20 cellular contexts compared by ENCODE assay signal in genomic region chr19:10021863-10022262, GRCh38. TPM values are rescaled to one million over a fixed set of nuclear protein-coding genes. Genes with fewer than 3 reads are reported as not detected.
DNase-seq lines count a peak whose midpoint lies in the region; ATAC-seq, FAIRE-seq and TF ChIP-seq lines count a peak whose summit lies in the region.
"Had no signal": no experiment of that assay in that cellular context is flagged by ENCODE, and none has a peak within 500 bp of the region (broad histone marks: within the 10 kb centered on the region; RNA-seq: fewer than 3 reads in every experiment).

No MANE protein-coding gene starts in this region.

- H3K9me1 ChIP-seq in K562 (ENCODE audit: control insufficient read depth, insufficient read depth, low read length): no peaks in the 10 kb centered on the region

- peaks cover 21% of the 10 kb centered on the region for H3K27me3 Mint-ChIP-seq in neural progenitor cell (ENCODE audit: insufficient read depth, low read depth)
- peaks cover 5 to 19% (median 11%) of the 10 kb centered on the region in 5 donors for H3K27me3 Mint-ChIP-seq in naive thymus-derived CD8-positive, alpha-beta T cell

- H2AFZ ChIP-seq in K562 (ENCODE audit: low read depth, low read length) (no peak overlapping the region), neural progenitor cell (replicated peaks) (no peak overlapping the region)

- no peaks in the 10 kb centered on the region for H3K36me3 Mint-ChIP-seq in neural progenitor cell
- H3K36me3 Mint-ChIP-seq in naive thymus-derived CD8-positive, alpha-beta T cell: no peaks in the 10 kb centered on the region
- H3K36me3 Mint-ChIP-seq: CD4-positive, alpha-beta memory T cell had no signal

- in situ Hi-C loops in K562 (cut with MboI): loop anchor here (10.0 kb wide), 1 partner anchor 87 kb away; the partner anchor contains the start of gene OLFM2

- H3K9me3 Mint-ChIP-seq in neural progenitor cell: no peaks in the 10 kb centered on the region
- no peaks in the 10 kb centered on the region for H3K9me3 Mint-ChIP-seq in naive thymus-derived CD8-positive, alpha-beta T cell

- no peak for FAIRE-seq in A549 (lab: Jason Lieb, UNC)
- FAIRE-seq in K562 (lab: Jason Lieb, UNC): no peak
- FAIRE-seq: GM12892 had no signal

- H3K4me3 ChIP-seq in A549 (no peak overlapping the region), K562 (no peak overlapping the region), neural progenitor cell (no peak overlapping the region)

- BruUV-seq in K562 (replicated peaks; lab: Mats Ljungman, UMichigan): no TSS peak

- ATAC-seq in A549: no peak
- ATAC-seq in K562: no peak
- no peak for ATAC-seq in naive thymus-derived CD8-positive, alpha-beta T cell
- no peak for ATAC-seq in GM19455 (IDR thresholded peaks at IDR 0.05; ENCODE audit: unreplicated experiment)
- ATAC-seq: HCT116 had no signal

- H3K9ac ChIP-seq in K562 (ENCODE audit: insufficient read depth in 1 of 2, low read depth in 2 of 2, low read length in 2 of 2) (no peak overlapping the region), neural progenitor cell (no peak overlapping the region)

- CTCF ChIA-PET in A549 (lab: Yijun Ruan, JAX): interaction anchor here (1.0 to 3.8 kb wide), 5 partner anchors 9 to 91 kb away, joined by 3 to 17 read pairs (median 5); partner anchors contain the start of gene RDH8
- CTCF ChIA-PET in K562 (lab: Yijun Ruan, JAX; ENCODE audit: low intra/inter-chr PET ratio): no interaction called here

- no peaks in the 10 kb centered on the region; the same call in 1 of the 2 replicates for H4K20me1 ChIP-seq in K562 (replicated peaks; ENCODE audit: control insufficient read depth, insufficient read depth, low read length)
- H4K20me1 ChIP-seq in neural progenitor cell (ENCODE audit: low read depth): no peaks in the 10 kb centered on the region

- H3K9me3 ChIP-seq in A549: no peaks in the 10 kb centered on the region
- no peaks in the 10 kb centered on the region for H3K9me3 ChIP-seq in K562 (replicated peaks; ENCODE audit: control insufficient read depth, insufficient read depth, low read depth, low read length)
- H3K9me3 ChIP-seq in neural progenitor cell (ENCODE audit: low read depth): no peaks in the 10 kb centered on the region
- H3K9me3 ChIP-seq: BE2C had no signal

- TF ChIP-seq POLR2A in A549 (IDR thresholded peaks at IDR 0.05; ENCODE audit: low read length) (no peak), K562 (conservative IDR thresholded peaks at IDR 0.05) (no peak)

- H3K79me2 ChIP-seq in K562 (ENCODE audit: control insufficient read depth, insufficient read depth, low read length) (no peaks in the 10 kb centered on the region), neural progenitor cell (ENCODE audit: low read depth) (no peaks in the 10 kb centered on the region)

- no peak overlapping the region for H3K27ac ChIP-seq in A549
- H3K27ac ChIP-seq in K562 (ENCODE audit: extremely low read depth, low read depth, low read length): no peak overlapping the region
- no peak overlapping the region for H3K27ac ChIP-seq in neural progenitor cell
- H3K27ac ChIP-seq: C4-2B had no signal

- intact Hi-C loops in K562 (cut with micrococcal nuclease): no loop called here

- no peaks in the 10 kb centered on the region for H3K4me1 Mint-ChIP-seq in neural progenitor cell
- peaks cover 0 to 4% (median 2%) of the 10 kb centered on the region in 4 donors for H3K4me1 Mint-ChIP-seq in naive thymus-derived CD8-positive, alpha-beta T cell
- H3K4me1 Mint-ChIP-seq: CD4-positive, alpha-beta memory T cell had no signal

- H3K36me3 ChIP-seq in K562 (ENCODE audit: control insufficient read depth, insufficient read depth, low read length) (no peaks in the 10 kb centered on the region), neural progenitor cell (no peaks in the 10 kb centered on the region)
- H3K36me3 ChIP-seq: BE2C had no signal

- H3K4me3 Mint-ChIP-seq in neural progenitor cell: no peak overlapping the region
- H3K4me3 Mint-ChIP-seq in naive thymus-derived CD8-positive, alpha-beta T cell: no peak overlapping the region
- H3K4me3 Mint-ChIP-seq: CD4-positive, alpha-beta memory T cell had no signal

- no peak for DNase-seq in A549 (ENCODE audit: low read depth in 1 of 2, low spot score in 1 of 2)
- peak; percentile 30 for DNase-seq in ELR (ENCODE audit: low read depth)
- no peak for DNase-seq in K562 (ENCODE audit: extremely low read depth in 1 of 4, low spot score in 3 of 4)
- DNase-seq in neural progenitor cell (ENCODE audit: low spot score): no peak
- DNase-seq in naive thymus-derived CD8-positive, alpha-beta T cell: no peak
- DNase-seq in SKM-1 treated with dmso at 0.1 percent for 144 hours (lab: John Stamatoyannopoulos, UW; ENCODE audit: unreplicated experiment): no peak
- no peak for DNase-seq in NCI-H2196 (lab: John Stamatoyannopoulos, UW; ENCODE audit: unreplicated experiment)
- DNase-seq: BE2C; CD4-positive, alpha-beta memory T cell; DMS79; EL; GDM1; KBM-7 had no signal

- H3K4me2 ChIP-seq in A549: no peak overlapping the region
- no peak overlapping the region for H3K4me2 ChIP-seq in K562 (ENCODE audit: insufficient read depth, low read length)
- H3K4me2 ChIP-seq in neural progenitor cell: no peak overlapping the region

- H3F3A ChIP-seq in neural progenitor cell (ENCODE audit: low read depth): no peaks in the 10 kb centered on the region

- POLR2A ChIA-PET in A549 (lab: Yijun Ruan, JAX) (no interaction called here), K562 (lab: Yijun Ruan, JAX) (no interaction called here)
- POLR2A ChIA-PET in naive thymus-derived CD8-positive, alpha-beta T cell (lab: Charles Lee): interaction anchor here (0.7 kb wide), 1 partner anchor 14 kb away, joined by 3 read pairs; no protein-coding TSS in a partner anchor

- TF ChIP-seq EP300 in A549 (IDR thresholded peaks at IDR 0.05) (no peak), K562 (IDR thresholded peaks at IDR 0.05; ENCODE audit: low read length) (no peak)

- H3K27ac Mint-ChIP-seq in neural progenitor cell: peak overlapping the region; percentile 4
- H3K27ac Mint-ChIP-seq in naive thymus-derived CD8-positive, alpha-beta T cell: no peak overlapping the region

- 75% methylated on average over 2 of the region's 2 CpGs for whole genome bisulfite sequencing in A549 (ENCODE audit: missing lambda C conversion rate)
- WGBS in K562 (ENCODE audit: insufficient coverage, low coverage, missing lambda C conversion rate): 7% methylated on average over 2 of the region's 2 CpGs

- TF ChIP-seq RAD21 in A549 (conservative IDR thresholded peaks at IDR 0.05 in 1 of 2, IDR thresholded peaks at IDR 0.05 in 1 of 2): no peak
- TF ChIP-seq RAD21 in K562 (CRISPR knock-in tag; conservative IDR thresholded peaks at IDR 0.05 in 1 of 2, IDR thresholded peaks at IDR 0.05 in 1 of 2): no peak

- TF ChIP-seq CTCF in A549 (IDR thresholded peaks at IDR 0.05) (no peak), K562 (IDR thresholded peaks at IDR 0.05 in 2 of 3, conservative IDR thresholded peaks at IDR 0.05 in 1 of 3; ENCODE audit: insufficient read depth in 2 of 3, low read depth in 1 of 3, low read length in 3 of 3) (no peak), neural progenitor cell (IDR thresholded peaks at IDR 0.05) (no peak)

- peaks cover under 1% of the 10 kb centered on the region; the same call in 2 of the 3 replicates for H3K4me1 ChIP-seq in A549
- peaks cover 0 to 4% of the 10 kb centered on the region in 2 experiments; a peak in 1 of 5 replicates for H3K4me1 ChIP-seq in K562 (replicated peaks in 1 of 2; ENCODE audit: control insufficient read depth in 2 of 2, insufficient read depth in 2 of 2, low read length in 2 of 2)
- H3K4me1 ChIP-seq in neural progenitor cell: no peaks in the 10 kb centered on the region
- H3K4me1 ChIP-seq: BE2C had no signal

- peaks cover 17 to 40% of the 10 kb centered on the region in 2 experiments; a peak in 4 of 5 replicates for H3K27me3 ChIP-seq in K562 (ENCODE audit: control insufficient read depth in 2 of 2, insufficient read depth in 2 of 2, low read length in 2 of 2)
- peaks cover 7% of the 10 kb centered on the region for H3K27me3 ChIP-seq in neural progenitor cell

RNA-seq across cellular contexts. Expression of gene RDH8, which starts 8.6 kb away (rescaled TPM):
- polyA plus RNA-seq in A549 (2011; rRNA removed): not detected in 2 replicates
- not detected in 2 replicates for polyA plus RNA-seq in A549 (2012; cell fraction: cytosol; rRNA removed)
- polyA plus RNA-seq in A549 (2012; cell fraction: nucleus; rRNA removed): not detected in 2 replicates
- polyA plus RNA-seq in A549 (2017; fragmentation: RNase III; extraction: RNeasy Plus Mini Kit Qiagen cat#74134 plus additional on column Dnase treatment): 0.05 TPM in 1 of 3 replicates, not detected in the others
- polyA minus RNA-seq in A549 (2011; rRNA and poly(A)+ RNA removed): not detected in 2 replicates
- total RNA-seq in K562 (2011; cell fraction: chromatin; rRNA removed; ENCODE audit: low replicate concordance): not detected in 2 replicates
- total RNA-seq in K562 (2011; cell fraction: nucleolus; rRNA removed): not detected in 2 replicates
- not detected in 2 replicates for total RNA-seq in K562 (2011; cell fraction: nucleoplasm; rRNA removed)
- total RNA-seq in K562 (2014; rRNA removed): not detected in 2 replicates
- total RNA-seq in K562 (2014; rRNA removed; fragmentation: Illumina TruSeq; extraction: Trizol): not detected in 2 replicates
- total RNA-seq in K562 (2015; rRNA removed; fragmentation: Illumina TruSeq; extraction: Trizol): not detected in 2 replicates
- total RNA-seq in K562 (2021): not detected in 2 replicates
- polyA plus RNA-seq in K562 (2011; rRNA removed): not detected in 2 replicates
- polyA plus RNA-seq in K562 (2011; cell fraction: cytosol; rRNA removed): not detected in 2 replicates
- polyA plus RNA-seq in K562 (2011; cell fraction: nucleus; rRNA removed): not detected in 2 replicates
- not detected in 2 replicates for polyA plus RNA-seq in K562 (2012)
- polyA plus RNA-seq in K562 (2014; fragmentation: Illumina TruSeq; extraction: Trizol): not detected in 2 replicates
- polyA plus RNA-seq in K562 (2014; fragmentation: Nextera tagmentation; extraction: Ambion mirVana): not detected
- not detected in 2 replicates for polyA plus RNA-seq in K562 (2014; rRNA removed)
- not detected in 2 replicates for polyA minus RNA-seq in K562 (2011; rRNA and poly(A)+ RNA removed)
- not detected in 2 replicates for polyA minus RNA-seq in K562 (2011; cell fraction: cytosol; rRNA and poly(A)+ RNA removed)
- polyA minus RNA-seq in K562 (2011; cell fraction: nucleus; rRNA and poly(A)+ RNA removed): not detected in 2 replicates
- not detected in 2 replicates for total RNA-seq in neural progenitor cell (ENCODE audit: low replicate concordance)
- total RNA-seq in naive thymus-derived CD8-positive, alpha-beta T cell: not detected
- polyA plus RNA-seq in naive thymus-derived CD8-positive, alpha-beta T cell: not detected
- total RNA-seq: A172; CD4-positive, alpha-beta memory T cell; H4; HT-29 had no signal
- polyA plus RNA-seq: CD4-positive, alpha-beta memory T cell had no signal

RNA-seq across cellular contexts. Expression of gene COL5A3, which starts 11.6 kb away (rescaled TPM):
- polyA plus RNA-seq in A549 (2011; rRNA removed): 0.11 and 0.12 TPM in 2 replicates
- polyA plus RNA-seq in A549 (2012; cell fraction: cytosol; rRNA removed): 0.07 and 0.09 TPM in 2 replicates
- 0.24 and 0.36 TPM in 2 replicates for polyA plus RNA-seq in A549 (2012; cell fraction: nucleus; rRNA removed)
- polyA plus RNA-seq in A549 (2017; fragmentation: RNase III; extraction: RNeasy Plus Mini Kit Qiagen cat#74134 plus additional on column Dnase treatment): 0.24 to 0.47 TPM (median 0.36 TPM) in 3 replicates
- polyA minus RNA-seq in A549 (2011; rRNA and poly(A)+ RNA removed): 0.10 and 0.12 TPM in 2 replicates
- total RNA-seq in K562 (2011; cell fraction: chromatin; rRNA removed; ENCODE audit: low replicate concordance): not detected in 2 replicates
- total RNA-seq in K562 (2011; cell fraction: nucleolus; rRNA removed): not detected in 2 replicates
- not detected in 2 replicates for total RNA-seq in K562 (2011; cell fraction: nucleoplasm; rRNA removed)
- total RNA-seq in K562 (2014; rRNA removed): not detected in 2 replicates
- total RNA-seq in K562 (2014; rRNA removed; fragmentation: Illumina TruSeq; extraction: Trizol): not detected in 2 replicates
- total RNA-seq in K562 (2015; rRNA removed; fragmentation: Illumina TruSeq; extraction: Trizol): not detected in 2 replicates
- total RNA-seq in K562 (2021): 0.02 TPM in 1 of 2 replicates, not detected in the other
- polyA plus RNA-seq in K562 (2011; rRNA removed): not detected in 2 replicates
- polyA plus RNA-seq in K562 (2011; cell fraction: cytosol; rRNA removed): not detected in 2 replicates
- polyA plus RNA-seq in K562 (2011; cell fraction: nucleus; rRNA removed): 0.01 and 0.07 TPM in 2 replicates
- polyA plus RNA-seq in K562 (2012): not detected in 2 replicates
- not detected in 2 replicates for polyA plus RNA-seq in K562 (2014; fragmentation: Illumina TruSeq; extraction: Trizol)
- not detected for polyA plus RNA-seq in K562 (2014; fragmentation: Nextera tagmentation; extraction: Ambion mirVana)
- 0.01 TPM in 1 of 2 replicates, not detected in the other for polyA plus RNA-seq in K562 (2014; rRNA removed)
- polyA minus RNA-seq in K562 (2011; rRNA and poly(A)+ RNA removed): not detected in 2 replicates
- polyA minus RNA-seq in K562 (2011; cell fraction: cytosol; rRNA and poly(A)+ RNA removed): not detected in 2 replicates
- polyA minus RNA-seq in K562 (2011; cell fraction: nucleus; rRNA and poly(A)+ RNA removed): not detected in 2 replicates
- total RNA-seq in neural progenitor cell (ENCODE audit: low replicate concordance): 0.15 TPM in 1 of 2 replicates, not detected in the other
- total RNA-seq in naive thymus-derived CD8-positive, alpha-beta T cell: not detected
- polyA plus RNA-seq in naive thymus-derived CD8-positive, alpha-beta T cell: not detected
- total RNA-seq: H4, HT-29 had no signal

Comparison
In these comparisons a context has a peak if more than half of its experiments do, and no peak if none do; other contexts are left out.
1. Of the 35 proteins assayed by ChIP-seq in both K562 and A549: peak only in K562: none; only in A549: none; in both: ZFP36; in neither: 34.